24 cellular contexts compared by ENCODE assay signal in the genomic region with DNA sequence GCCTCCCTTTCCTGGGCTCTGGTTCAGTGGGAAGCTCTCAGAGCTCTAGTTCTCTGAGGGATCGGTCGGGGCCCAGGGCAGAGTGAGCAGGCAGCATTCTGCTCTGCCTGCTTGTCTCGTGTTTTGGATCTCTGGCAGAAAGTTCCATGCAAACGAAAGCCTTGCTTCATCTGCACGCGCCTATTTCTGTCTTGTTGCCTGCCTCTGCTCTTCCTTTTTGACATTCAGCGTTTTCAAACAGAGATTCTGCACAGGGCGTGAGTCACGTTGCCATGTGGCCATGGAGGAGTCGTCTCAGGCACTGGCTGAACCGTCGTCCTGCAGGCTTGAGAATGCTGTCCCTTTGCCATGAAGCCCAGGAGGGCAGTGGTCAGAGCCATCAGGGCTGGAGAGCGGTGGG. TPM values are rescaled to one million over a fixed set of nuclear protein-coding genes. Genes with fewer than 3 reads are reported as not detected.
A peak's percentile ranks its signal among the peaks of the same experiment; 100 is the strongest.
DNase-seq lines count a peak whose midpoint lies in the region; ATAC-seq and TF ChIP-seq lines count a peak whose summit lies in the region.
"Had no signal": no experiment of that assay in that cellular context is flagged by ENCODE, and none has a peak within 500 bp of the region (broad histone marks: within the 10 kb centered on the region; RNA-seq: fewer than 3 reads in every experiment).

No MANE protein-coding gene starts in this region.

- peaks cover 0 to 4% of the 10 kb centered on the region in 2 experiments for H3K36me3 ChIP-seq in trophoblast cell (ENCODE audit: control insufficient read depth in 1 of 2, insufficient read depth in 2 of 2, low read length in 2 of 2)
- no peaks in the 10 kb centered on the region for H3K36me3 ChIP-seq in HAP-1 (replicated peaks)
- no peaks in the 10 kb centered on the region for H3K36me3 ChIP-seq in body of pancreas (replicated peaks in 1 of 2; ENCODE audit: insufficient read depth in 1 of 2, low read depth in 2 of 2)

- peak overlapping the region; percentile 61 for H2BK120ac ChIP-seq in trophoblast cell (ENCODE audit: insufficient read depth, low read length, poor library complexity)

- H3K4me3 ChIP-seq in trophoblast cell (ENCODE audit: low read depth, low read length) (no peak overlapping the region), HAP-1 (no peak overlapping the region), body of pancreas (no peak overlapping the region)
- H3K4me3 ChIP-seq: A549 had no signal

- H3K27ac ChIP-seq in trophoblast cell (ENCODE audit: low read depth, low read length) (peak overlapping the region; percentile 58), body of pancreas (no peak overlapping the region)
- H3K27ac ChIP-seq: A549 had no signal

- no peaks in the 10 kb centered on the region for H3K79me2 ChIP-seq in trophoblast cell (ENCODE audit: control insufficient read depth, insufficient read depth, low read length, poor library complexity)

- ATAC-seq in GM19395 (IDR thresholded peaks at IDR 0.05; ENCODE audit: unreplicated experiment) (no peak), body of pancreas (no peak), GM21619 (IDR thresholded peaks at IDR 0.05; ENCODE audit: unreplicated experiment) (no peak)
- ATAC-seq: A549 had no signal

- H2BK12ac ChIP-seq in trophoblast cell (ENCODE audit: low read length): peak overlapping the region; percentile 28

- peak overlapping the region; percentile 59 for H3K18ac ChIP-seq in trophoblast cell (ENCODE audit: low read length)

- WGBS in trophoblast cell (ENCODE audit: extremely low coverage, insufficient coverage, insufficient read length): no CpG with 5 or more reads among the region's 13 CpGs
- 83 to 85% methylated on average over 13 of the region's 13 CpGs for WGBS in body of pancreas, 2 donors

- H2BK5ac ChIP-seq in trophoblast cell (ENCODE audit: low read depth, low read length, poor library complexity): peak overlapping the region; percentile 35

- DNase-seq in RPMI8226 (peak; percentile 26), head of caudate nucleus (peak in 32 of 42 donors; percentile 39 to 80 (median 64)), trophoblast cell (peak; percentile 64 to 69), HAP-1 (ENCODE audit: low spot score in 2 of 2) (no peak), body of pancreas (no peak)
- DNase-seq: AML-193; C1 segment of cervical spinal cord; CD4-positive, alpha-beta memory T cell; COR-L47; DMS53; GOT3; HCEC 1CT; MV-4-11; NCI-H1105; NCI-H1436 treated with DMSO at 0.1 percent for 48 hours; NCI-H187 treated with DMSO at 0.1 percent for 48 hours; NCI-H446 treated with DMSO at 0.1 percent for 48 hours; NCI-H526; NCI-H82; SHP77 treated with DMSO at 0.1 percent for 48 hours had no signal

- no peak for TF ChIP-seq POLR2A in body of pancreas (IDR thresholded peaks at IDR 0.05)

- H3K4me2 ChIP-seq in trophoblast cell (ENCODE audit: low read length): no peak overlapping the region
- H3K4me2 ChIP-seq: A549 had no signal

- peaks cover 10% of the 10 kb centered on the region for H3K9me3 ChIP-seq in trophoblast cell (ENCODE audit: insufficient read depth, low read depth, low read length)
- H3K9me3 ChIP-seq in HAP-1: no peaks in the 10 kb centered on the region
- H3K9me3 ChIP-seq in body of pancreas: peaks cover 0 to 7% (median 0%) of the 10 kb centered on the region in 3 donors
- H3K9me3 ChIP-seq: A549 had no signal

- no peaks in the 10 kb centered on the region for H3K27me3 ChIP-seq in trophoblast cell (ENCODE audit: insufficient read depth, low read length)
- no peaks in the 10 kb centered on the region for H3K27me3 ChIP-seq in HAP-1 (ENCODE audit: low read depth)
- H3K27me3 ChIP-seq in body of pancreas: no peaks in the 10 kb centered on the region

- H3K9ac ChIP-seq in trophoblast cell (ENCODE audit: low read length): no peak overlapping the region

- H3K4me1 ChIP-seq in trophoblast cell (ENCODE audit: control insufficient read depth in 1 of 2, insufficient read depth in 2 of 2, low read length in 2 of 2) (peaks cover 26% of the 10 kb centered on the region in 2 experiments), HAP-1 (no peaks in the 10 kb centered on the region), body of pancreas (no peaks in the 10 kb centered on the region)
- H3K4me1 ChIP-seq: A549 had no signal

- H3K23ac ChIP-seq in trophoblast cell (ENCODE audit: low read length): no peak overlapping the region

- peak overlapping the region; percentile 77 for H4K91ac ChIP-seq in trophoblast cell (ENCODE audit: low read depth, low read length)

- no peak overlapping the region for H2AK5ac ChIP-seq in trophoblast cell (ENCODE audit: low read length)

- peak overlapping the region; percentile 20 for H3K14ac ChIP-seq in trophoblast cell (ENCODE audit: low read length)

- intact Hi-C loops in head of caudate nucleus (cut with DNase I) (no loop called here), body of pancreas (cut with DNase I) (no loop called here)

- no peak for TF ChIP-seq CTCF in body of pancreas (IDR thresholded peaks at IDR 0.05)

- H4K12ac ChIP-seq in trophoblast cell (ENCODE audit: low read depth, low read length): no peak overlapping the region

- H3K79me1 ChIP-seq in trophoblast cell (ENCODE audit: low read length): peaks cover 16% of the 10 kb centered on the region

- H4K8ac ChIP-seq in trophoblast cell (ENCODE audit: low read depth, low read length): peak overlapping the region; percentile 13

- H3K4ac ChIP-seq in trophoblast cell (ENCODE audit: low read depth, low read length): peak overlapping the region; percentile 44

- no peak overlapping the region for H2AFZ ChIP-seq in trophoblast cell (ENCODE audit: insufficient read depth, low read length, poor library complexity)

- in situ Hi-C loops in HAP-1 (cut with MboI; ENCODE audit: low sequenced_read_pairs): no loop called here

RNA-seq across cellular contexts. Expression of gene AJAP1, which starts 20.3 kb away (rescaled TPM):
- 1.2 and 1.4 TPM in 2 replicates for polyA plus RNA-seq in trophoblast cell (2013)
- total RNA-seq in body of pancreas: 1 to 10 TPM in 1 of 2 donors, under 1 TPM in 1; 0.66 to 2.9 TPM
- total RNA-seq: HT-29 had no signal
- polyA plus RNA-seq: A549; CD4-positive, alpha-beta memory T cell had no signal

Comparison
In these comparisons a context has a peak if more than half of its experiments do, and no peak if none do; other contexts are left out.
1. DNase-seq: peak in RPMI8226 (single experiment), head of caudate nucleus (32 of 42) and trophoblast cell (2 of 2); none in HAP-1 (0 of 2) and body of pancreas (0 of 4).